ENCODE assay signal across 1 cellular context in the genomic region with DNA sequence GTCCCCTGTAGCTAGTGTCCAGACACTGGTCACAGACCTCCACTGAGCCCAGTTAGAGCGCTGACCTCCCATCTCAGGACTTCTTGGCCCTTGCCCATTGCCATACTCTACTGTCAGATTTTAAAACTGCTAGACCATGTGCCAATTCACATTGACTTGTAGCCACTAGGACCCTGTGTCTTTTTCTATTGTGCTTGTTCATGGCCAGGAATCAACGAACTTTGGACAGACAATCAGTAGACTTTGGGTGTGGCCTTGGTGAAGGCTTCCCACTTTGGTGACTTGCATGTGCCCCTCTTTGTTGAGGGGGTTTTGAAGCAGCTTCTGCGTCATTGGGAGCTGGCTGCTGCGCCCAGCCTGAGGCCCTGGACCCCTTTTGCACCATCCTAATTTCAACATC.
TF ChIP-seq lines count a peak whose summit lies in the region.

No MANE protein-coding gene starts in this region.

TF ChIP-seq in GM23338, 12 proteins besides CTCF, POLR2A, EP300 and RAD21 (continued from another document):
- TF ChIP-seq, protein P1, sequence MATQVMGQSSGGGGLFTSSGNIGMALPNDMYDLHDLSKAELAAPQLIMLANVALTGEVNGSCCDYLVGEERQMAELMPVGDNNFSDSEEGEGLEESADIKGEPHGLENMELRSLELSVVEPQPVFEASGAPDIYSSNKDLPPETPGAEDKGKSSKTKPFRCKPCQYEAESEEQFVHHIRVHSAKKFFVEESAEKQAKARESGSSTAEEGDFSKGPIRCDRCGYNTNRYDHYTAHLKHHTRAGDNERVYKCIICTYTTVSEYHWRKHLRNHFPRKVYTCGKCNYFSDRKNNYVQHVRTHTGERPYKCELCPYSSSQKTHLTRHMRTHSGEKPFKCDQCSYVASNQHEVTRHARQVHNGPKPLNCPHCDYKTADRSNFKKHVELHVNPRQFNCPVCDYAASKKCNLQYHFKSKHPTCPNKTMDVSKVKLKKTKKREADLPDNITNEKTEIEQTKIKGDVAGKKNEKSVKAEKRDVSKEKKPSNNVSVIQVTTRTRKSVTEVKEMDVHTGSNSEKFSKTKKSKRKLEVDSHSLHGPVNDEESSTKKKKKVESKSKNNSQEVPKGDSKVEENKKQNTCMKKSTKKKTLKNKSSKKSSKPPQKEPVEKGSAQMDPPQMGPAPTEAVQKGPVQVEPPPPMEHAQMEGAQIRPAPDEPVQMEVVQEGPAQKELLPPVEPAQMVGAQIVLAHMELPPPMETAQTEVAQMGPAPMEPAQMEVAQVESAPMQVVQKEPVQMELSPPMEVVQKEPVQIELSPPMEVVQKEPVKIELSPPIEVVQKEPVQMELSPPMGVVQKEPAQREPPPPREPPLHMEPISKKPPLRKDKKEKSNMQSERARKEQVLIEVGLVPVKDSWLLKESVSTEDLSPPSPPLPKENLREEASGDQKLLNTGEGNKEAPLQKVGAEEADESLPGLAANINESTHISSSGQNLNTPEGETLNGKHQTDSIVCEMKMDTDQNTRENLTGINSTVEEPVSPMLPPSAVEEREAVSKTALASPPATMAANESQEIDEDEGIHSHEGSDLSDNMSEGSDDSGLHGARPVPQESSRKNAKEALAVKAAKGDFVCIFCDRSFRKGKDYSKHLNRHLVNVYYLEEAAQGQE (IDR thresholded peaks at IDR 0.05; ENCODE audit: unreplicated experiment): no peak
- TF ChIP-seq POLR2AphosphoS5 (IDR thresholded peaks at IDR 0.05; ENCODE audit: low read depth) (no peak), ZNF331 (CRISPR knock-in tag; IDR thresholded peaks at IDR 0.05; ENCODE audit: low read depth) (no peak), STAT1 (IDR thresholded peaks at IDR 0.05; ENCODE audit: unreplicated experiment) (no peak), JUNB (IDR thresholded peaks at IDR 0.05; ENCODE audit: unreplicated experiment) (no peak), CREB1 (CRISPR knock-in tag; IDR thresholded peaks at IDR 0.05; ENCODE audit: low read depth) (no peak), EZH2phosphoT487 (IDR thresholded peaks at IDR 0.05; ENCODE audit: unreplicated experiment) (no peak), EZH2 (IDR thresholded peaks at IDR 0.05; ENCODE audit: low read depth, unreplicated experiment) (no peak), ZNF114 (CRISPR knock-in tag; IDR thresholded peaks at IDR 0.05) (no peak)
- TF ChIP-seq, protein P2, sequence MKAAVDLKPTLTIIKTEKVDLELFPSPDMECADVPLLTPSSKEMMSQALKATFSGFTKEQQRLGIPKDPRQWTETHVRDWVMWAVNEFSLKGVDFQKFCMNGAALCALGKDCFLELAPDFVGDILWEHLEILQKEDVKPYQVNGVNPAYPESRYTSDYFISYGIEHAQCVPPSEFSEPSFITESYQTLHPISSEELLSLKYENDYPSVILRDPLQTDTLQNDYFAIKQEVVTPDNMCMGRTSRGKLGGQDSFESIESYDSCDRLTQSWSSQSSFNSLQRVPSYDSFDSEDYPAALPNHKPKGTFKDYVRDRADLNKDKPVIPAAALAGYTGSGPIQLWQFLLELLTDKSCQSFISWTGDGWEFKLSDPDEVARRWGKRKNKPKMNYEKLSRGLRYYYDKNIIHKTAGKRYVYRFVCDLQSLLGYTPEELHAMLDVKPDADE (IDR thresholded peaks at IDR 0.05): no peak
- TF ChIP-seq, protein P3, sequence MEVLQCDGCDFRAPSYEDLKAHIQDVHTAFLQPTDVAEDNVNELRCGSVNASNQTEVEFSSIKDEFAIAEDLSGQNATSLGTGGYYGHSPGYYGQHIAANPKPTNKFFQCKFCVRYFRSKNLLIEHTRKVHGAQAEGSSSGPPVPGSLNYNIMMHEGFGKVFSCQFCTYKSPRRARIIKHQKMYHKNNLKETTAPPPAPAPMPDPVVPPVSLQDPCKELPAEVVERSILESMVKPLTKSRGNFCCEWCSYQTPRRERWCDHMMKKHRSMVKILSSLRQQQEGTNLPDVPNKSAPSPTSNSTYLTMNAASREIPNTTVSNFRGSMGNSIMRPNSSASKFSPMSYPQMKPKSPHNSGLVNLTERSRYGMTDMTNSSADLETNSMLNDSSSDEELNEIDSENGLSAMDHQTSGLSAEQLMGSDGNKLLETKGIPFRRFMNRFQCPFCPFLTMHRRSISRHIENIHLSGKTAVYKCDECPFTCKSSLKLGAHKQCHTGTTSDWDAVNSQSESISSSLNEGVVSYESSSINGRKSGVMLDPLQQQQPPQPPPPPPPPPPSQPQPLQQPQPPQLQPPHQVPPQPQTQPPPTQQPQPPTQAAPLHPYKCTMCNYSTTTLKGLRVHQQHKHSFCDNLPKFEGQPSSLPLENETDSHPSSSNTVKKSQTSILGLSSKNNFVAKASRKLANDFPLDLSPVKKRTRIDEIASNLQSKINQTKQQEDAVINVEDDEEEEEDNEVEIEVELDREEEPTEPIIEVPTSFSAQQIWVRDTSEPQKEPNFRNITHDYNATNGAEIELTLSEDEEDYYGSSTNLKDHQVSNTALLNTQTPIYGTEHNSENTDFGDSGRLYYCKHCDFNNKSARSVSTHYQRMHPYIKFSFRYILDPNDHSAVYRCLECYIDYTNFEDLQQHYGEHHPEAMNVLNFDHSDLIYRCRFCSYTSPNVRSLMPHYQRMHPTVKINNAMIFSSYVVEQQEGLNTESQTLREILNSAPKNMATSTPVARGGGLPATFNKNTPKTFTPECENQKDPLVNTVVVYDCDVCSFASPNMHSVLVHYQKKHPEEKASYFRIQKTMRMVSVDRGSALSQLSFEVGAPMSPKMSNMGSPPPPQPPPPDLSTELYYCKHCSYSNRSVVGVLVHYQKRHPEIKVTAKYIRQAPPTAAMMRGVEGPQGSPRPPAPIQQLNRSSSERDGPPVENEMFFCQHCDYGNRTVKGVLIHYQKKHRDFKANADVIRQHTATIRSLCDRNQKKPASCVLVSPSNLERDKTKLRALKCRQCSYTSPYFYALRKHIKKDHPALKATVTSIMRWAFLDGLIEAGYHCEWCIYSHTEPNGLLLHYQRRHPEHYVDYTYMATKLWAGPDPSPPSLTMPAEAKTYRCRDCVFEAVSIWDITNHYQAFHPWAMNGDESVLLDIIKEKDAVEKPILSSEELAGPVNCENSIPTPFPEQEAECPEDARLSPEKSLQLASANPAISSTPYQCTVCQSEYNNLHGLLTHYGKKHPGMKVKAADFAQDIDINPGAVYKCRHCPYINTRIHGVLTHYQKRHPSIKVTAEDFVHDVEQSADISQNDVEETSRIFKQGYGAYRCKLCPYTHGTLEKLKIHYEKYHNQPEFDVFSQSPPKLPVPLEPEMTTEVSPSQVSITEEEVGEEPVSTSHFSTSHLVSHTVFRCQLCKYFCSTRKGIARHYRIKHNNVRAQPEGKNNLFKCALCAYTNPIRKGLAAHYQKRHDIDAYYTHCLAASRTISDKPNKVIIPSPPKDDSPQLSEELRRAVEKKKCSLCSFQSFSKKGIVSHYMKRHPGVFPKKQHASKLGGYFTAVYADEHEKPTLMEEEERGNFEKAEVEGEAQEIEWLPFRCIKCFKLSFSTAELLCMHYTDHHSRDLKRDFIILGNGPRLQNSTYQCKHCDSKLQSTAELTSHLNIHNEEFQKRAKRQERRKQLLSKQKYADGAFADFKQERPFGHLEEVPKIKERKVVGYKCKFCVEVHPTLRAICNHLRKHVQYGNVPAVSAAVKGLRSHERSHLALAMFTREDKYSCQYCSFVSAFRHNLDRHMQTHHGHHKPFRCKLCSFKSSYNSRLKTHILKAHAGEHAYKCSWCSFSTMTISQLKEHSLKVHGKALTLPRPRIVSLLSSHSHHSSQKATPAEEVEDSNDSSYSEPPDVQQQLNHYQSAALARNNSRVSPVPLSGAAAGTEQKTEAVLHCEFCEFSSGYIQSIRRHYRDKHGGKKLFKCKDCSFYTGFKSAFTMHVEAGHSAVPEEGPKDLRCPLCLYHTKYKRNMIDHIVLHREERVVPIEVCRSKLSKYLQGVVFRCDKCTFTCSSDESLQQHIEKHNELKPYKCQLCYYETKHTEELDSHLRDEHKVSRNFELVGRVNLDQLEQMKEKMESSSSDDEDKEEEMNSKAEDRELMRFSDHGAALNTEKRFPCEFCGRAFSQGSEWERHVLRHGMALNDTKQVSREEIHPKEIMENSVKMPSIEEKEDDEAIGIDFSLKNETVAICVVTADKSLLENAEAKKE (CRISPR knock-in tag; IDR thresholded peaks at IDR 0.05): no peak
